Comparison of ENCODE assay signal across 15 cellular contexts in the genomic region with DNA sequence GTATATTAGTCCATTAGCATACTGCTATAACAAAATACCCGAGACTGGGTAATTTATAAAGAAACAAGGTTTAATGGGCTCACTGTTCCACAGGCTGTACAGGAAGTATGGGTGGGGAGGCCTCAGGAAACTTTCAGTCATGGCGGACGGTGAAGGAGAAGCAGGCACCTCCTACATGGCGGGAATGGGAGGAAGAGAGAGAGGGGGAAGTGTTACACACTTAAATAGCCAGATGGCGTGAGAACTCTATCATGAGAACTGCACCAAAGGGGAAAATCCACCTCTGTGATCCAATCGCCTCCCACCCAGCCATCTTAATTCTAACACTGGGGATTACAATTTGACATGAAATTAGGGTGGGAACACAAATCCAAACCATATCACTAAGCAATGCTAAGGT.
"Had no signal": no experiment of that assay in that cellular context is flagged by ENCODE, and none has a peak within 500 bp of the region (broad histone marks: within the 10 kb centered on the region; RNA-seq: fewer than 3 reads in every experiment).

No MANE protein-coding gene starts in this region.

- FAIRE-seq: islet of Langerhans had no signal

- H3K27me3 ChIP-seq: upper lobe of left lung had no signal

- H3K9me3 ChIP-seq: thoracic aorta had no signal

- ATAC-seq: esophagus mucosa; stimulated activated naive B cell treated with anti-CD40 and anti-IgM and Interleukin-4, amounts not matched to agents 10 μg/mL and 1 μg/mL and 100 μg/mL, for 72 hours had no signal

- H3K27ac ChIP-seq: thoracic aorta, upper lobe of left lung had no signal

- H3K4me1 ChIP-seq: upper lobe of left lung had no signal

- H3K4me3 ChIP-seq: lung, thoracic aorta, upper lobe of left lung had no signal

- DNase-seq: activated CD4-positive, alpha-beta memory T cell treated with anti-CD3 and anti-CD28 coated beads for 36 hours; activated CD4-positive, alpha-beta T cell treated with anti-CD3 and anti-CD28 coated beads for 4 hours; activated gamma-delta T cell treated with Interleukin-2 at 50 U/mL for 16 hours; activated T-cell treated with anti-CD3 and anti-CD28 coated beads for 4 hours; effector CD8-positive, alpha-beta T cell; nephron progenitor cell; nucleus accumbens; posterior cingulate gyrus; retina; stimulated activated naive B cell treated with anti-CD40 and anti-IgM and Interleukin-4, amounts not matched to agents 10 μg/mL and 1 μg/mL and 100 μg/mL, for 72 hours had no signal

- H3K36me3 ChIP-seq: thoracic aorta, upper lobe of left lung had no signal
